Comparison of ENCODE assay signal across 1 cellular context in genomic region chr3:160565442-160566403, GRCh38.
TF ChIP-seq lines count a peak whose summit lies in the region.

A gene with protein sequence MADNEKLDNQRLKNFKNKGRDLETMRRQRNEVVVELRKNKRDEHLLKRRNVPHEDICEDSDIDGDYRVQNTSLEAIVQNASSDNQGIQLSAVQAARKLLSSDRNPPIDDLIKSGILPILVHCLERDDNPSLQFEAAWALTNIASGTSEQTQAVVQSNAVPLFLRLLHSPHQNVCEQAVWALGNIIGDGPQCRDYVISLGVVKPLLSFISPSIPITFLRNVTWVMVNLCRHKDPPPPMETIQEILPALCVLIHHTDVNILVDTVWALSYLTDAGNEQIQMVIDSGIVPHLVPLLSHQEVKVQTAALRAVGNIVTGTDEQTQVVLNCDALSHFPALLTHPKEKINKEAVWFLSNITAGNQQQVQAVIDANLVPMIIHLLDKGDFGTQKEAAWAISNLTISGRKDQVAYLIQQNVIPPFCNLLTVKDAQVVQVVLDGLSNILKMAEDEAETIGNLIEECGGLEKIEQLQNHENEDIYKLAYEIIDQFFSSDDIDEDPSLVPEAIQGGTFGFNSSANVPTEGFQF (minus strand): TSS chr3:160565571. CDS start chr3:160565282, 289 bp downstream.

TF ChIP-seq in K562, 482 proteins besides CTCF, POLR2A, EP300 and RAD21 (continued from another document and continues in another):
- TF ChIP-seq, protein P1, sequence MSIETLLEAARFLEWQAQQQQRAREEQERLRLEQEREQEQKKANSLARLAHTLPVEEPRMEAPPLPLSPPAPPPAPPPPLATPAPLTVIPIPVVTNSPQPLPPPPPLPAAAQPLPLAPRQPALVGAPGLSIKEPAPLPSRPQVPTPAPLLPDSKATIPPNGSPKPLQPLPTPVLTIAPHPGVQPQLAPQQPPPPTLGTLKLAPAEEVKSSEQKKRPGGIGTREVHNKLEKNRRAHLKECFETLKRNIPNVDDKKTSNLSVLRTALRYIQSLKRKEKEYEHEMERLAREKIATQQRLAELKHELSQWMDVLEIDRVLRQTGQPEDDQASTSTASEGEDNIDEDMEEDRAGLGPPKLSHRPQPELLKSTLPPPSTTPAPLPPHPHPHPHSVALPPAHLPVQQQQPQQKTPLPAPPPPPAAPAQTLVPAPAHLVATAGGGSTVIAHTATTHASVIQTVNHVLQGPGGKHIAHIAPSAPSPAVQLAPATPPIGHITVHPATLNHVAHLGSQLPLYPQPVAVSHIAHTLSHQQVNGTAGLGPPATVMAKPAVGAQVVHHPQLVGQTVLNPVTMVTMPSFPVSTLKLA (conservative IDR thresholded peaks at IDR 0.05): peak; percentile 96 to 97
- TF ChIP-seq, protein P2, sequence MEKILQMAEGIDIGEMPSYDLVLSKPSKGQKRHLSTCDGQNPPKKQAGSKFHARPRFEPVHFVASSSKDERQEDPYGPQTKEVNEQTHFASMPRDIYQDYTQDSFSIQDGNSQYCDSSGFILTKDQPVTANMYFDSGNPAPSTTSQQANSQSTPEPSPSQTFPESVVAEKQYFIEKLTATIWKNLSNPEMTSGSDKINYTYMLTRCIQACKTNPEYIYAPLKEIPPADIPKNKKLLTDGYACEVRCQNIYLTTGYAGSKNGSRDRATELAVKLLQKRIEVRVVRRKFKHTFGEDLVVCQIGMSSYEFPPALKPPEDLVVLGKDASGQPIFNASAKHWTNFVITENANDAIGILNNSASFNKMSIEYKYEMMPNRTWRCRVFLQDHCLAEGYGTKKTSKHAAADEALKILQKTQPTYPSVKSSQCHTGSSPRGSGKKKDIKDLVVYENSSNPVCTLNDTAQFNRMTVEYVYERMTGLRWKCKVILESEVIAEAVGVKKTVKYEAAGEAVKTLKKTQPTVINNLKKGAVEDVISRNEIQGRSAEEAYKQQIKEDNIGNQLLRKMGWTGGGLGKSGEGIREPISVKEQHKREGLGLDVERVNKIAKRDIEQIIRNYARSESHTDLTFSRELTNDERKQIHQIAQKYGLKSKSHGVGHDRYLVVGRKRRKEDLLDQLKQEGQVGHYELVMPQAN (IDR thresholded peaks at IDR 0.05; ENCODE audit: borderline replicate concordance): peak; percentile 94
- TF ChIP-seq TFAP4 (CRISPR knock-in tag; IDR thresholded peaks at IDR 0.05; ENCODE audit: borderline replicate concordance) (peak; percentile 77), ARID2 (IDR thresholded peaks at IDR 0.05) (0 out of 2 replicates have a peak, but pooled peaks have one; percentile 5), DIDO1 (tag; IDR thresholded peaks at IDR 0.05; ENCODE audit: low read depth) (no peak), NCOA1 (IDR thresholded peaks at IDR 0.05; ENCODE audit: low read depth) (peak; percentile 25; the same call in 1 of the 2 replicates), SOX6 (IDR thresholded peaks at IDR 0.05) (peak; percentile 48), FOS (IDR thresholded peaks at IDR 0.05; ENCODE audit: extremely low read depth, insufficient read length) (peak; percentile 79), MIER1 (IDR thresholded peaks at IDR 0.05; ENCODE audit: low read depth) (0 out of 2 replicates have a peak, but pooled peaks have one; percentile 24), ZNF639 (CRISPR knock-in tag; conservative IDR thresholded peaks at IDR 0.05 in 1 of 2, IDR thresholded peaks at IDR 0.05 in 1 of 2) (peak in 1 of 2 experiments; percentile 97; a peak in 2 of 4 replicates), LCOR (CRISPR knock-in tag; IDR thresholded peaks at IDR 0.05) (peak; percentile 70; the same call in 1 of the 2 replicates), CBX3 (IDR thresholded peaks at IDR 0.05; ENCODE audit: borderline replicate concordance in 1 of 2, low read length in 2 of 2) (peak in 1 of 2 experiments; percentile 62; a peak in 2 of 3 replicates), NCOA2 (IDR thresholded peaks at IDR 0.05; ENCODE audit: partially characterized antibody in 2 of 2) (no peak), TEAD1 (CRISPR knock-in tag; IDR thresholded peaks at IDR 0.05) (peak in 1 of 2 experiments; percentile 77; a peak in 1 of 4 replicates), ZNF780A (CRISPR knock-in tag; IDR thresholded peaks at IDR 0.05) (no peak), HOMEZ (CRISPR knock-in tag; IDR thresholded peaks at IDR 0.05) (no peak), SMAD4 (CRISPR knock-in tag; conservative IDR thresholded peaks at IDR 0.05) (no peak), MYC (IDR thresholded peaks at IDR 0.05; ENCODE audit: low read depth, low read length) (peak; percentile 97), MYC (CRISPR knock-in tag; IDR thresholded peaks at IDR 0.05; ENCODE audit: borderline replicate concordance, low read depth) (peak; percentile 87), NRF1 (conservative IDR thresholded peaks at IDR 0.05 in 1 of 2, IDR thresholded peaks at IDR 0.05 in 1 of 2) (peak; percentile 57 to 66; a peak in 3 of 4 replicates), HDAC1 (IDR thresholded peaks at IDR 0.05) (peak in 1 of 2 experiments; percentile 94; a peak in 2 of 4 replicates), ZNF655 (CRISPR knock-in tag; IDR thresholded peaks at IDR 0.05) (no peak), FOSL1 (tag; conservative IDR thresholded peaks at IDR 0.05) (peak; percentile 88), DPF2 (IDR thresholded peaks at IDR 0.05) (peak; percentile 62), AFF1 (IDR thresholded peaks at IDR 0.05; ENCODE audit: low read depth in 1 of 2, partially characterized antibody in 2 of 2) (peak; percentile 51 to 76), POLR3G (IDR thresholded peaks at IDR 0.05; ENCODE audit: extremely low read depth, insufficient read length, insufficient replicate concordance) (no peak), ZKSCAN8 (CRISPR knock-in tag; IDR thresholded peaks at IDR 0.05) (no peak), NR4A1 (CRISPR knock-in tag; IDR thresholded peaks at IDR 0.05) (no peak), NR4A1 (tag; IDR thresholded peaks at IDR 0.05) (peak; percentile 43; the same call in 1 of the 2 replicates), SMARCC2 (IDR thresholded peaks at IDR 0.05; ENCODE audit: low read depth) (peak; percentile 27; the same call in 1 of the 2 replicates), CREM (IDR thresholded peaks at IDR 0.05; ENCODE audit: low read depth) (peak; percentile 85), KDM4B (IDR thresholded peaks at IDR 0.05; ENCODE audit: borderline replicate concordance in 2 of 2, low read depth in 1 of 2) (peak in 1 of 2 experiments; percentile 43; a peak in 1 of 4 replicates), NFIC (IDR thresholded peaks at IDR 0.05) (no peak; the same call in 1 of the 2 replicates), HBP1 (CRISPR knock-in tag; IDR thresholded peaks at IDR 0.05) (no peak), CGGBP1 (CRISPR knock-in tag; IDR thresholded peaks at IDR 0.05) (no peak), DMBX1 (CRISPR knock-in tag; IDR thresholded peaks at IDR 0.05; ENCODE audit: borderline replicate concordance) (0 out of 2 replicates have a peak, but pooled peaks have one; percentile 14)
- TF ChIP-seq, protein P3, sequence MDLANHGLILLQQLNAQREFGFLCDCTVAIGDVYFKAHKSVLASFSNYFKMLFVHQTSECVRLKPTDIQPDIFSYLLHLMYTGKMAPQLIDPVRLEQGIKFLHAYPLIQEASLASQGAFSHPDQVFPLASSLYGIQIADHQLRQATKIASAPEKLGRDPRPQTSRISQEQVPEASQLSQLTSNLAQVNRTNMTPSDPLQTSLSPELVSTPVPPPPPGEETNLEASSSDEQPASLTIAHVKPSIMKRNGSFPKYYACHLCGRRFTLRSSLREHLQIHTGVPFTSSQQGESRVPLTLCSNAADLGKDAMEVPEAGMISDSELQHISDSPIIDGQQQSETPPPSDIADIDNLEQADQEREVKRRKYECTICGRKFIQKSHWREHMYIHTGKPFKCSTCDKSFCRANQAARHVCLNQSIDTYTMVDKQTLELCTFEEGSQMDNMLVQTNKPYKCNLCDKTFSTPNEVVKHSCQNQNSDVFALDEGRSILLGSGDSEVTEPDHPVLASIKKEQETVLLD (IDR thresholded peaks at IDR 0.05): 0 out of 2 replicates have a peak, but pooled peaks have one; percentile 43
